ENCODE assay signal across 10 cellular contexts in genomic region chr12:108955225-108955835, GRCh38.
A peak's percentile ranks its signal among the peaks of the same experiment; 100 is the strongest.
DNase-seq lines count a peak whose midpoint lies in the region; ATAC-seq lines count a peak whose summit lies in the region.
"Had no signal": no experiment of that assay in that cellular context is flagged by ENCODE, and none has a peak within 500 bp of the region (broad histone marks: within the 10 kb centered on the region; RNA-seq: fewer than 3 reads in every experiment).

No MANE protein-coding gene starts in this region.

- peak; percentile 58 for DNase-seq in EH (ENCODE audit: low read depth)
- DNase-seq in NCI-H2227 (lab: John Stamatoyannopoulos, UW; ENCODE audit: unreplicated experiment): peak; percentile 87
- DNase-seq in astrocyte of the hippocampus (ENCODE audit: low read depth, low spot score): peak; percentile 34
- DNase-seq in left kidney (ENCODE audit: low read depth, low spot score): peak; percentile 98
- no peak for DNase-seq in T-helper 1 cell
- no peak for DNase-seq in globus pallidus (ENCODE audit: low spot score)
- no peak for DNase-seq in iPS-NIHi7 (ENCODE audit: extremely low spot score)
- DNase-seq: KG1, tibial artery had no signal

- ATAC-seq in HG03457 (IDR thresholded peaks at IDR 0.05; ENCODE audit: unreplicated experiment): no peak

Comparison
In these comparisons a context has a peak if more than half of its experiments do, and no peak if none do; other contexts are left out.
1. DNase-seq: peak in EH (single experiment), NCI-H2227 (single experiment), astrocyte of the hippocampus (single experiment) and left kidney (single experiment); none in T-helper 1 cell (0 of 5), globus pallidus (single experiment) and iPS-NIHi7 (single experiment).